ENCODE assay signal across 8 cellular contexts in genomic region chr12:10365716-10366433, GRCh38. TPM values are rescaled to one million over a fixed set of nuclear protein-coding genes. Genes with fewer than 3 reads are reported as not detected.
A peak's percentile ranks its signal among the peaks of the same experiment; 100 is the strongest.
DNase-seq lines count a peak whose midpoint lies in the region; ATAC-seq and TF ChIP-seq lines count a peak whose summit lies in the region.

No MANE protein-coding gene starts in this region.

- no peaks in the 10 kb centered on the region for H3K27me3 ChIP-seq in trophoblast cell (ENCODE audit: insufficient read depth, low read length)

- H3K27me3 Mint-ChIP-seq in Calu3 (ENCODE audit: unreplicated experiment): no peaks in the 10 kb centered on the region

- peaks cover 23 to 33% of the 10 kb centered on the region in 2 experiments for H3K4me1 ChIP-seq in trophoblast cell (ENCODE audit: control insufficient read depth in 1 of 2, insufficient read depth in 2 of 2, low read length in 2 of 2)

- no CpG with 5 or more reads among the region's 5 CpGs for WGBS in trophoblast cell (ENCODE audit: extremely low coverage, insufficient coverage, insufficient read length)

- H3K4me3 ChIP-seq in epithelial cell of esophagus (ENCODE audit: low read length) (peak overlapping the region; percentile 61), trophoblast cell (ENCODE audit: low read depth, low read length) (no peak overlapping the region)

- H4K91ac ChIP-seq in trophoblast cell (ENCODE audit: low read depth, low read length): peak overlapping the region; percentile 58

- H3K4me1 Mint-ChIP-seq in Calu3 (ENCODE audit: low read depth, unreplicated experiment): peaks cover 52% of the 10 kb centered on the region

- peak overlapping the region; percentile 79 for H3K14ac ChIP-seq in trophoblast cell (ENCODE audit: low read length)

- DNase-seq in Calu3 (no peak), NCI-H146 treated with DMSO at 0.1 percent for 48 hours (lab: John Stamatoyannopoulos, UW; ENCODE audit: unreplicated experiment) (peak; percentile 78), epithelial cell of esophagus (ENCODE audit: low read depth) (peak; percentile 52), trophoblast cell (peak in 1 of 2 donors; percentile 46), GDM1 (lab: John Stamatoyannopoulos, UW) (no peak), NCI-H2227 treated with DMSO at 0.1 percent for 48 hours (lab: John Stamatoyannopoulos, UW) (no peak)
- DNase-seq in stimulated activated CD4-positive, alpha-beta T cell treated with anti-CD3 and anti-CD28 coated beads, Interleukin-2, amount 100 ng/mL, for 24 hours: no peak

- H2BK5ac ChIP-seq in trophoblast cell (ENCODE audit: low read depth, low read length, poor library complexity): peak overlapping the region; percentile 61

- no peak for ATAC-seq in HG02571 (IDR thresholded peaks at IDR 0.05; ENCODE audit: unreplicated experiment)

- peak overlapping the region; percentile 72 for H4K8ac ChIP-seq in trophoblast cell (ENCODE audit: low read depth, low read length)

- H3K79me1 ChIP-seq in trophoblast cell (ENCODE audit: low read length): peaks cover 26% of the 10 kb centered on the region

- H3K4me2 ChIP-seq in trophoblast cell (ENCODE audit: low read length): peak overlapping the region; percentile 80

- peak; percentile 17 for TF ChIP-seq CTCF in Calu3 (IDR thresholded peaks at IDR 0.05; ENCODE audit: unreplicated experiment)
- peak; percentile 58 for TF ChIP-seq CTCF in epithelial cell of esophagus (IDR thresholded peaks at IDR 0.05; ENCODE audit: insufficient read depth, low read depth, low read length, missing control alignments)

- peak overlapping the region; percentile 65 for H2BK12ac ChIP-seq in trophoblast cell (ENCODE audit: low read length)

- H3K23ac ChIP-seq in trophoblast cell (ENCODE audit: low read length): no peak overlapping the region

- CTCF ChIA-PET in Calu3 (lab: Charles Lee): interaction anchor here (0.6 to 1.8 kb wide), 3 partner anchors 32 to 131 kb away, joined by 3 to 7 read pairs (median 4); no protein-coding TSS in a partner anchor

- no peak overlapping the region for H4K12ac ChIP-seq in trophoblast cell (ENCODE audit: low read depth, low read length)

- no peaks in the 10 kb centered on the region for H3K9me3 ChIP-seq in trophoblast cell (ENCODE audit: insufficient read depth, low read depth, low read length)

- peak overlapping the region; percentile 93 for H3K27ac ChIP-seq in trophoblast cell (ENCODE audit: low read depth, low read length)

- intact Hi-C loops in Calu3 (cut with micrococcal nuclease; ENCODE audit: unreplicated experiment): loop anchor here (1.0 to 10.0 kb wide), 5 partner anchors 35 to 309 kb away; partner anchors contain the start of gene STYK1

- BruUV-seq in Calu3 (replicated peaks; lab: Mats Ljungman, UMichigan): no TSS peak

- H3K79me2 ChIP-seq in trophoblast cell (ENCODE audit: control insufficient read depth, insufficient read depth, low read length, poor library complexity): peaks cover 4% of the 10 kb centered on the region

- peaks cover 31% of the 10 kb centered on the region for H3K36me3 Mint-ChIP-seq in Calu3 (ENCODE audit: insufficient read depth, unreplicated experiment)

- no peak overlapping the region for H3K9ac ChIP-seq in trophoblast cell (ENCODE audit: low read length)

- H2AK5ac ChIP-seq in trophoblast cell (ENCODE audit: low read length): no peak overlapping the region

- no peak overlapping the region for H3K4me3 Mint-ChIP-seq in Calu3 (ENCODE audit: low read depth, unreplicated experiment)

- H2BK120ac ChIP-seq in trophoblast cell (ENCODE audit: insufficient read depth, low read length, poor library complexity): peak overlapping the region; percentile 52

- H3K36me3 ChIP-seq in trophoblast cell (ENCODE audit: control insufficient read depth in 1 of 2, insufficient read depth in 2 of 2, low read length in 2 of 2): no peaks in the 10 kb centered on the region

- H3K18ac ChIP-seq in trophoblast cell (ENCODE audit: low read length): no peak overlapping the region

- H3K9me3 Mint-ChIP-seq in Calu3 (ENCODE audit: low read depth, unreplicated experiment): no peaks in the 10 kb centered on the region

- H2AFZ ChIP-seq in trophoblast cell (ENCODE audit: insufficient read depth, low read length, poor library complexity): peak overlapping the region; percentile 75

- no peak overlapping the region for H3K27ac Mint-ChIP-seq in Calu3 (ENCODE audit: unreplicated experiment)

- no peak overlapping the region for H3K4ac ChIP-seq in trophoblast cell (ENCODE audit: low read depth, low read length)

RNA-seq across cellular contexts. Expression of gene KLRK1, which starts 24.0 kb away (rescaled TPM):
- not detected in 2 replicates for total RNA-seq in Calu3 (2022)
- 1.6 and 1.8 TPM in 2 replicates for polyA plus RNA-seq in trophoblast cell (2013)

RNA-seq across cellular contexts. Expression of gene KLRC4, which starts 43.7 kb away (rescaled TPM):
- total RNA-seq in Calu3 (2022): not detected in 2 replicates
- polyA plus RNA-seq in trophoblast cell (2013): 0.11 and 0.29 TPM in 2 replicates

RNA-seq across cellular contexts. Expression of gene KLRC3, which starts 54.5 kb away (rescaled TPM):
- total RNA-seq in Calu3 (2022): not detected in 2 replicates
- 0.15 and 0.17 TPM in 2 replicates for polyA plus RNA-seq in trophoblast cell (2013)

RNA-seq across cellular contexts. Expression of gene KLRD1, which starts 58.2 kb away (rescaled TPM):
- total RNA-seq in Calu3 (2022): 0.14 TPM in 1 of 2 replicates, not detected in the other
- 0.11 and 0.26 TPM in 2 replicates for polyA plus RNA-seq in trophoblast cell (2013)

Comparison
In these comparisons a context has a peak if more than half of its experiments do, and no peak if none do; other contexts are left out.
1. DNase-seq: peak in NCI-H146 treated with DMSO at 0.1 percent for 48 hours (single experiment) and epithelial cell of esophagus (single experiment); none in Calu3 (single experiment), GDM1 (single experiment), NCI-H2227 treated with DMSO at 0.1 percent for 48 hours (single experiment) and stimulated activated CD4-positive, alpha-beta T cell treated with anti-CD3 and anti-CD28 coated beads, Interleukin-2, amount 100 ng/mL, for 24 hours (0 of 2).